In genomic region chr3:45464336-45464809, GRCh38 we compare ENCODE assay signal across 1 cellular context.
TF ChIP-seq lines count a peak whose summit lies in the region.

No MANE protein-coding gene starts in this region.

TF ChIP-seq in WTC11, 78 proteins besides CTCF, POLR2A, EP300 and RAD21 (continued from another document):
- no peak for TF ChIP-seq NFE2L1 (CRISPR knock-in tag; IDR thresholded peaks at IDR 0.05)
- TF ChIP-seq USF2 (CRISPR knock-in tag; IDR thresholded peaks at IDR 0.05): no peak
- no peak for TF ChIP-seq ZSCAN18 (CRISPR knock-in tag; IDR thresholded peaks at IDR 0.05)
- TF ChIP-seq, protein P1, sequence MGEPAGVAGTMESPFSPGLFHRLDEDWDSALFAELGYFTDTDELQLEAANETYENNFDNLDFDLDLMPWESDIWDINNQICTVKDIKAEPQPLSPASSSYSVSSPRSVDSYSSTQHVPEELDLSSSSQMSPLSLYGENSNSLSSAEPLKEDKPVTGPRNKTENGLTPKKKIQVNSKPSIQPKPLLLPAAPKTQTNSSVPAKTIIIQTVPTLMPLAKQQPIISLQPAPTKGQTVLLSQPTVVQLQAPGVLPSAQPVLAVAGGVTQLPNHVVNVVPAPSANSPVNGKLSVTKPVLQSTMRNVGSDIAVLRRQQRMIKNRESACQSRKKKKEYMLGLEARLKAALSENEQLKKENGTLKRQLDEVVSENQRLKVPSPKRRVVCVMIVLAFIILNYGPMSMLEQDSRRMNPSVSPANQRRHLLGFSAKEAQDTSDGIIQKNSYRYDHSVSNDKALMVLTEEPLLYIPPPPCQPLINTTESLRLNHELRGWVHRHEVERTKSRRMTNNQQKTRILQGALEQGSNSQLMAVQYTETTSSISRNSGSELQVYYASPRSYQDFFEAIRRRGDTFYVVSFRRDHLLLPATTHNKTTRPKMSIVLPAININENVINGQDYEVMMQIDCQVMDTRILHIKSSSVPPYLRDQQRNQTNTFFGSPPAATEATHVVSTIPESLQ (CRISPR knock-in tag; IDR thresholded peaks at IDR 0.05): no peak
- TF ChIP-seq MXD4 (CRISPR knock-in tag; IDR thresholded peaks at IDR 0.05; ENCODE audit: borderline replicate concordance): no peak
